In genomic region chr2:181682795-181683517, GRCh38 we compare ENCODE assay signal across 11 cellular contexts. TPM values are rescaled to one million over a fixed set of nuclear protein-coding genes. Genes with fewer than 3 reads are reported as not detected.
DNase-seq lines count a peak whose midpoint lies in the region; ATAC-seq, FAIRE-seq and TF ChIP-seq lines count a peak whose summit lies in the region.
"Had no signal": no experiment of that assay in that cellular context is flagged by ENCODE, and none has a peak within 500 bp of the region (broad histone marks: within the 10 kb centered on the region; RNA-seq: fewer than 3 reads in every experiment).

No MANE protein-coding gene starts in this region.

- DNase-seq in CD4-positive, alpha-beta T cell = no peak
- no peak for DNase-seq in HFFc6
- DNase-seq in naive thymus-derived CD8-positive, alpha-beta T cell = no peak
- no peak for DNase-seq in RKO (ENCODE audit: low spot score)
- no peak for DNase-seq in NAMALWA (ENCODE audit: low spot score)
- no peak for DNase-seq in GM19239 (ENCODE audit: insufficient read length, low spot score)
- no peak for DNase-seq in small intestine
- DNase-seq: NCI-H1105, OCI-M1 had no signal

- WGBS in small intestine, 3 donors = 4 to 10% (median 7%) methylated on average over 41 to 42 of the region's 42 CpGs

- peaks cover 1% of the 10 kb centered on the region for H3K9me3 Mint-ChIP-seq in CD4-positive, alpha-beta T cell
- H3K9me3 Mint-ChIP-seq in HFFc6 (peaks cover 19% of the 10 kb centered on the region), brain (peaks cover 5 to 28% (median 15%) of the 10 kb centered on the region in 5 experiments)
- peaks cover 0 to 27% (median 11%) of the 10 kb centered on the region in 9 donors for H3K9me3 Mint-ChIP-seq in naive thymus-derived CD8-positive, alpha-beta T cell

- H3K27ac ChIP-seq in CD4-positive, alpha-beta T cell (ENCODE audit: low read depth, low read length) = no peak overlapping the region
- no peak overlapping the region for H3K27ac ChIP-seq in small intestine (ENCODE audit: low read depth in 1 of 2, low read length in 1 of 2)

- no peak for TF ChIP-seq CTCF in CD4-positive, alpha-beta T cell (IDR thresholded peaks at IDR 0.05)
- TF ChIP-seq CTCF in HFFc6 (IDR thresholded peaks at IDR 0.05) = no peak
- TF ChIP-seq CTCF in brain (conservative IDR thresholded peaks at IDR 0.05) = no peak

- H3K9me3 ChIP-seq in CD4-positive, alpha-beta T cell (ENCODE audit: control insufficient read depth, low read length) = peaks cover under 1% of the 10 kb centered on the region
- no peaks in the 10 kb centered on the region for H3K9me3 ChIP-seq in small intestine (ENCODE audit: control insufficient read depth, low read depth)

- peaks cover 47% of the 10 kb centered on the region for H3K4me1 Mint-ChIP-seq in CD4-positive, alpha-beta T cell (ENCODE audit: low read depth)
- H3K4me1 Mint-ChIP-seq in HFFc6 (ENCODE audit: low read depth) (peaks cover 38% of the 10 kb centered on the region), brain (peaks cover 67% of the 10 kb centered on the region)
- peaks cover 36 to 59% (median 50%) of the 10 kb centered on the region in 4 donors for H3K4me1 Mint-ChIP-seq in naive thymus-derived CD8-positive, alpha-beta T cell

- intact Hi-C loops in CD4-positive, alpha-beta T cell (cut with DNase I, micrococcal nuclease) = no loop called here

- H3K4me3 Mint-ChIP-seq in CD4-positive, alpha-beta T cell = peak overlapping the region; percentile 64
- H3K4me3 Mint-ChIP-seq in HFFc6 = peak overlapping the region; percentile 79
- H3K4me3 Mint-ChIP-seq in brain = peak overlapping the region; percentile 77 to 89 (median 84)
- H3K4me3 Mint-ChIP-seq in naive thymus-derived CD8-positive, alpha-beta T cell = peak overlapping the region; percentile 43 to 85 (median 74)

- peaks cover 97% of the 10 kb centered on the region for H3K27me3 ChIP-seq in CD4-positive, alpha-beta T cell (ENCODE audit: control insufficient read depth, insufficient read depth, low read length)
- H3K27me3 ChIP-seq in small intestine (ENCODE audit: control insufficient read depth in 2 of 2, insufficient read depth in 2 of 2, low read length in 2 of 2) = peaks cover 19 to 61% of the 10 kb centered on the region in 2 donors

- H3K27me3 Mint-ChIP-seq in CD4-positive, alpha-beta T cell = peaks cover 95% of the 10 kb centered on the region
- H3K27me3 Mint-ChIP-seq in HFFc6 (ENCODE audit: insufficient read depth) (peaks cover 65% of the 10 kb centered on the region), brain (peaks cover 100% of the 10 kb centered on the region)
- peaks cover 69 to 97% (median 77%) of the 10 kb centered on the region in 5 donors for H3K27me3 Mint-ChIP-seq in naive thymus-derived CD8-positive, alpha-beta T cell

- no peak overlapping the region for H3K27ac Mint-ChIP-seq in CD4-positive, alpha-beta T cell
- H3K27ac Mint-ChIP-seq in HFFc6 (no peak overlapping the region), brain (peak overlapping the region in 4 of 5 experiments; percentile 17 to 86 (median 71))
- H3K27ac Mint-ChIP-seq in naive thymus-derived CD8-positive, alpha-beta T cell = peak overlapping the region in 1 of 10 donors; percentile 24

- H3K4me3 ChIP-seq in small intestine (ENCODE audit: low read depth in 1 of 2, low read length in 2 of 2) = peak overlapping the region in 1 of 2 donors; percentile 4

- no peak for ATAC-seq in CD4-positive, alpha-beta T cell (ENCODE audit: poor library complexity)
- no peak for ATAC-seq in naive thymus-derived CD8-positive, alpha-beta T cell

- no peaks in the 10 kb centered on the region for H3K36me3 Mint-ChIP-seq in CD4-positive, alpha-beta T cell (ENCODE audit: low read depth)
- H3K36me3 Mint-ChIP-seq in HFFc6 (ENCODE audit: low read depth) = peaks cover 18% of the 10 kb centered on the region
- H3K36me3 Mint-ChIP-seq in brain = no peaks in the 10 kb centered on the region
- peaks cover 0 to 21% (median 9%) of the 10 kb centered on the region in 3 donors for H3K36me3 Mint-ChIP-seq in naive thymus-derived CD8-positive, alpha-beta T cell

- POLR2A ChIA-PET in CD4-positive, alpha-beta T cell (lab: Charles Lee) = no interaction called here
- POLR2A ChIA-PET in naive thymus-derived CD8-positive, alpha-beta T cell (lab: Charles Lee) = no interaction called here

- peaks cover 4 to 7% of the 10 kb centered on the region in 2 donors for H3K4me1 ChIP-seq in small intestine (ENCODE audit: control insufficient read depth in 2 of 2, insufficient read depth in 1 of 2, low read depth in 1 of 2, low read length in 1 of 2)

- CTCF ChIA-PET in CD4-positive, alpha-beta T cell (lab: Charles Lee) = no interaction called here

- no peaks in the 10 kb centered on the region for H3K36me3 ChIP-seq in small intestine (ENCODE audit: control insufficient read depth in 2 of 2, insufficient read depth in 2 of 2, low read length in 2 of 2)

- no peak for FAIRE-seq in GM19239 (lab: Jason Lieb, UNC)
- no peak for FAIRE-seq in small intestine (lab: Jason Lieb, UNC)
- FAIRE-seq: endometrium had no signal

RNA-seq across cellular contexts. Expression of gene NEUROD1, which starts 2.6 kb away (rescaled TPM):
- total RNA-seq in CD4-positive, alpha-beta T cell = not detected
- total RNA-seq in HFFc6 (2021; fragmentation: NEBNext Ultra II Directional; extraction: Animal tissue kit (Norgen Biotek cat#: 25700)) = not detected
- polyA plus RNA-seq in brain (ENCODE audit: insufficient read depth, low read depth, low replicate concordance) = 3.3 TPM
- total RNA-seq in naive thymus-derived CD8-positive, alpha-beta T cell = not detected
- not detected for polyA plus RNA-seq in naive thymus-derived CD8-positive, alpha-beta T cell
- polyA plus RNA-seq in small intestine = 1 to 10 TPM; 1.4 to 3.8 (median 3.1) TPM

RNA-seq across cellular contexts. Expression of gene CERKL, which starts 26.1 kb away (rescaled TPM):
- total RNA-seq in CD4-positive, alpha-beta T cell = not detected
- total RNA-seq in HFFc6 (2021; fragmentation: NEBNext Ultra II Directional; extraction: Animal tissue kit (Norgen Biotek cat#: 25700)) = under 1 TPM in 2 of 6 experiments, not detected in 4; 0.07 to 0.09 TPM
- polyA plus RNA-seq in brain (ENCODE audit: insufficient read depth, low read depth, low replicate concordance) = 2.2 TPM
- not detected for total RNA-seq in naive thymus-derived CD8-positive, alpha-beta T cell
- polyA plus RNA-seq in naive thymus-derived CD8-positive, alpha-beta T cell = 10 to 100 TPM; 11.7 to 16.7 (median 13.4) TPM
- 1 to 10 TPM in 2 of 3 donors, not detected in 1; 1.1 to 2.2 TPM for polyA plus RNA-seq in small intestine

Comparison
In these comparisons a context has a peak if more than half of its experiments do, and no peak if none do; other contexts are left out.
1. H3K27ac Mint-ChIP-seq: peak in brain (4 of 5); none in CD4-positive, alpha-beta T cell (single experiment) and HFFc6 (single experiment).
2. Peak in every context shown above with its lines, with median percentiles within 50 percentile points of each other: H3K4me3 Mint-ChIP-seq.